12 cellular contexts compared by ENCODE assay signal in the genomic region with DNA sequence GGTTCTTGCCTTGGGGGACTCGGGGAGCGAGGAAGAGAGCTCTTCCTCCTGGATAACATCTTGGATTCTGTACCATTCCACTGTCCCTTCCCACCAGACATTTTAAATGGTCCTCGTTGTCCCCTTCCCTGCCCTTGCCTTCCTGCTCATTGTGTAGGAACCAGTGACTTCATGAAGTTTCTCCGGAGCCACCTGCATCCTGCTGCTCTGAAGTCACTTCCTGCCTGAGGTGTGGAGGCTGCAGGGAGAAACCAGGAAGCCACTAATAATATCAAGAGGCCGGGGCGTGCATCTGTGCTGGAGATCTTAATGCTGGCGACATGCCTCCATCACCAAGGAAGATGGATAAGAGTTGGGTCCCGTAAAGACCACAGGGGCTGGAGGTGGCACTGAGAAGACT. TPM values are rescaled to one million over a fixed set of nuclear protein-coding genes. Genes with fewer than 3 reads are reported as not detected.
DNase-seq lines count a peak whose midpoint lies in the region; ATAC-seq and TF ChIP-seq lines count a peak whose summit lies in the region.
"Had no signal": no experiment of that assay in that cellular context is flagged by ENCODE, and none has a peak within 500 bp of the region (broad histone marks: within the 10 kb centered on the region; RNA-seq: fewer than 3 reads in every experiment).

No MANE protein-coding gene starts in this region.

- H3K36me3 ChIP-seq in Loucy (ENCODE audit: insufficient read depth, low read length) (no peaks in the 10 kb centered on the region), lower lobe of right lung (no peaks in the 10 kb centered on the region), osteoblast (ENCODE audit: insufficient read depth, low read length) (no peaks in the 10 kb centered on the region)

- no peaks in the 10 kb centered on the region for H3K9me2 ChIP-seq in Loucy (replicated peaks; ENCODE audit: low read depth, low read length)

- peaks cover 7% of the 10 kb centered on the region for H3K36me3 Mint-ChIP-seq in activated naive CD8-positive, alpha-beta T cell treated with anti-CD3 and anti-CD28 coated beads, Interleukin-2, amount 10 ng/mL, durations not matched to agents 7 days and 5 days

- H3K27ac Mint-ChIP-seq in activated naive CD8-positive, alpha-beta T cell treated with anti-CD3 and anti-CD28 coated beads, Interleukin-2, amount 10 ng/mL, durations not matched to agents 7 days and 5 days = peak overlapping the region; percentile 87

- peak overlapping the region; percentile 18 for H3K9ac ChIP-seq in Loucy (ENCODE audit: low read depth, low read length, poor library complexity, severe bottlenecking)

- H3K4me2 ChIP-seq in Loucy (ENCODE audit: low read depth, low read length, poor library complexity, severe bottlenecking) = peak overlapping the region; percentile 54
- H3K4me2 ChIP-seq in osteoblast (ENCODE audit: insufficient read depth, low read length) = no peak overlapping the region

- H3F3A ChIP-seq in Loucy (ENCODE audit: low read depth) = no peaks in the 10 kb centered on the region

- H2AFZ ChIP-seq in Loucy (ENCODE audit: low read length) (peak overlapping the region; percentile 13), osteoblast (ENCODE audit: low read length) (no peak overlapping the region)

- TF ChIP-seq CTCF in Loucy (conservative IDR thresholded peaks at IDR 0.05; ENCODE audit: low read length) = no peak
- TF ChIP-seq CTCF in lower lobe of right lung (IDR thresholded peaks at IDR 0.05) = no peak
- TF ChIP-seq CTCF in osteoblast (IDR thresholded peaks at IDR 0.05; ENCODE audit: extremely low read depth, low read depth, low read length) = no peak

- peaks cover 15% of the 10 kb centered on the region for H3K4me1 ChIP-seq in Loucy (ENCODE audit: insufficient read depth, low read length, poor library complexity, severe bottlenecking)
- H3K4me1 ChIP-seq in lower lobe of right lung = peaks cover 47% of the 10 kb centered on the region
- H3K4me1 ChIP-seq in osteoblast (ENCODE audit: insufficient read depth, low read length) = no peaks in the 10 kb centered on the region

- H3K27me3 Mint-ChIP-seq in activated naive CD8-positive, alpha-beta T cell treated with anti-CD3 and anti-CD28 coated beads, Interleukin-2, amount 10 ng/mL, durations not matched to agents 7 days and 5 days = no peaks in the 10 kb centered on the region

- H3K4me1 Mint-ChIP-seq in activated naive CD8-positive, alpha-beta T cell treated with anti-CD3 and anti-CD28 coated beads, Interleukin-2, amount 10 ng/mL, durations not matched to agents 7 days and 5 days = peaks cover 37% of the 10 kb centered on the region

- H3K27ac ChIP-seq in lower lobe of right lung (peak overlapping the region; percentile 64), osteoblast (ENCODE audit: low read depth, low read length) (no peak overlapping the region)
- H3K27ac ChIP-seq: C4-2B had no signal

- intact Hi-C loops in lower lobe of right lung (cut with DNase I) = no loop called here

- ATAC-seq in activated naive CD8-positive, alpha-beta T cell treated with anti-CD3 and anti-CD28 coated beads, Interleukin-2, amount 10 ng/mL, durations not matched to agents 7 days and 5 days (ENCODE audit: low read depth) = peak; percentile 72
- ATAC-seq in lower lobe of right lung (peak; percentile 40 to 47), GM18517 (IDR thresholded peaks at IDR 0.05; ENCODE audit: unreplicated experiment) (no peak), GM19351 (IDR thresholded peaks at IDR 0.05; ENCODE audit: unreplicated experiment) (no peak)
- ATAC-seq: Panc1 had no signal

- H3K9me3 ChIP-seq in Loucy (ENCODE audit: insufficient read depth, low read depth, low read length) (no peaks in the 10 kb centered on the region), lower lobe of right lung (no peaks in the 10 kb centered on the region), osteoblast (ENCODE audit: low read depth, low read length) (no peaks in the 10 kb centered on the region)

- H4K20me1 ChIP-seq in Loucy (ENCODE audit: insufficient read depth, low read length, poor library complexity, severe bottlenecking) (no peaks in the 10 kb centered on the region), osteoblast (ENCODE audit: insufficient read depth, low read length) (no peaks in the 10 kb centered on the region)

- POLR2A ChIA-PET in activated naive CD8-positive, alpha-beta T cell treated with anti-CD3 and anti-CD28 coated beads, Interleukin-2, amount 10 ng/mL, durations not matched to agents 7 days and 5 days (lab: Charles Lee) = interaction anchor here (1.0 to 1.4 kb wide), 2 partner anchors 15 to 16 kb away, joined by 3 read pairs; a partner anchor contains a TSS

- H3K4me3 ChIP-seq in Loucy (ENCODE audit: low read length, poor library complexity, severe bottlenecking) = peak overlapping the region; percentile 26
- no peak overlapping the region for H3K4me3 ChIP-seq in lower lobe of right lung
- no peak overlapping the region for H3K4me3 ChIP-seq in osteoblast (ENCODE audit: insufficient read depth, low read length)

- H3K79me2 ChIP-seq in Loucy (ENCODE audit: insufficient read depth, low read length) (no peaks in the 10 kb centered on the region), osteoblast (ENCODE audit: insufficient read depth, low read length) (no peaks in the 10 kb centered on the region)

- H3K4me3 Mint-ChIP-seq in activated naive CD8-positive, alpha-beta T cell treated with anti-CD3 and anti-CD28 coated beads, Interleukin-2, amount 10 ng/mL, durations not matched to agents 7 days and 5 days = peak overlapping the region; percentile 68

- no peaks in the 10 kb centered on the region for H3K9me3 Mint-ChIP-seq in activated naive CD8-positive, alpha-beta T cell treated with anti-CD3 and anti-CD28 coated beads, Interleukin-2, amount 10 ng/mL, durations not matched to agents 7 days and 5 days

- H3K27me3 ChIP-seq in Loucy (ENCODE audit: insufficient read depth, low read length, poor library complexity, severe bottlenecking) = no peaks in the 10 kb centered on the region
- no peaks in the 10 kb centered on the region for H3K27me3 ChIP-seq in lower lobe of right lung (ENCODE audit: low read depth)
- H3K27me3 ChIP-seq in osteoblast (ENCODE audit: insufficient read depth, low read length) = no peaks in the 10 kb centered on the region

- DNase-seq in CD1c-positive myeloid dendritic cell (ENCODE audit: extremely low spot score) = peak; percentile 72
- no peak for DNase-seq in activated naive CD8-positive, alpha-beta T cell treated with anti-CD3 and anti-CD28 coated beads, Interleukin-2, amount 10 ng/mL, durations not matched to agents 7 days and 5 days
- no peak for DNase-seq in lower lobe of right lung
- DNase-seq in NCI-H446 treated with DMSO at 0.1 percent for 48 hours (lab: John Stamatoyannopoulos, UW) = no peak
- DNase-seq in osteoblast (ENCODE audit: insufficient read length, low spot score, missing footprints) = no peak
- DNase-seq: midbrain had no signal

RNA-seq across cellular contexts. Expression of a gene that starts 6.2 kb away (rescaled TPM):
- 10 to 100 TPM; 15.8 to 16.0 TPM for total RNA-seq in activated naive CD8-positive, alpha-beta T cell treated with anti-CD3 and anti-CD28 coated beads, Interleukin-2, amount 10 ng/mL, durations not matched to agents 7 days and 5 days
- total RNA-seq in lower lobe of right lung (9.9 TPM), osteoblast (1.2 and 1.4 TPM in 2 replicates)

RNA-seq across cellular contexts. Expression of a gene that starts 6.8 kb away (rescaled TPM):
- total RNA-seq in activated naive CD8-positive, alpha-beta T cell treated with anti-CD3 and anti-CD28 coated beads, Interleukin-2, amount 10 ng/mL, durations not matched to agents 7 days and 5 days = under 1 TPM; 0.36 to 0.54 TPM
- total RNA-seq in lower lobe of right lung = 13.4 TPM
- not detected in 2 replicates for total RNA-seq in osteoblast
- total RNA-seq: LHCN-M2 had no signal

RNA-seq across cellular contexts. Expression of a gene that starts 14.2 kb away (rescaled TPM):
- 1 to 10 TPM; 1.2 to 1.7 TPM for total RNA-seq in activated naive CD8-positive, alpha-beta T cell treated with anti-CD3 and anti-CD28 coated beads, Interleukin-2, amount 10 ng/mL, durations not matched to agents 7 days and 5 days
- total RNA-seq in lower lobe of right lung (7.7 TPM), osteoblast (0.29 and 0.36 TPM in 2 replicates)

RNA-seq across cellular contexts. Expression of a gene that starts 17.2 kb away (rescaled TPM):
- 100 to 1,000 TPM; 114 to 128 TPM for total RNA-seq in activated naive CD8-positive, alpha-beta T cell treated with anti-CD3 and anti-CD28 coated beads, Interleukin-2, amount 10 ng/mL, durations not matched to agents 7 days and 5 days
- total RNA-seq in lower lobe of right lung = 300 TPM
- 37.3 and 38.9 TPM in 2 replicates for total RNA-seq in osteoblast

RNA-seq across cellular contexts. Expression of a gene that starts 33.8 kb away (rescaled TPM):
- not detected for total RNA-seq in activated naive CD8-positive, alpha-beta T cell treated with anti-CD3 and anti-CD28 coated beads, Interleukin-2, amount 10 ng/mL, durations not matched to agents 7 days and 5 days
- total RNA-seq in lower lobe of right lung (0.86 TPM), osteoblast (not detected in 2 replicates)
- total RNA-seq: LHCN-M2 had no signal

Comparison
In these comparisons a context has a peak if more than half of its experiments do, and no peak if none do; other contexts are left out.
1. ATAC-seq: peak in activated naive CD8-positive, alpha-beta T cell treated with anti-CD3 and anti-CD28 coated beads, Interleukin-2, amount 10 ng/mL, durations not matched to agents 7 days and 5 days (single experiment) and lower lobe of right lung (2 of 2); none in GM18517 (single experiment) and GM19351 (single experiment).